Comparison of ENCODE assay signal across 19 cellular contexts in the genomic region with DNA sequence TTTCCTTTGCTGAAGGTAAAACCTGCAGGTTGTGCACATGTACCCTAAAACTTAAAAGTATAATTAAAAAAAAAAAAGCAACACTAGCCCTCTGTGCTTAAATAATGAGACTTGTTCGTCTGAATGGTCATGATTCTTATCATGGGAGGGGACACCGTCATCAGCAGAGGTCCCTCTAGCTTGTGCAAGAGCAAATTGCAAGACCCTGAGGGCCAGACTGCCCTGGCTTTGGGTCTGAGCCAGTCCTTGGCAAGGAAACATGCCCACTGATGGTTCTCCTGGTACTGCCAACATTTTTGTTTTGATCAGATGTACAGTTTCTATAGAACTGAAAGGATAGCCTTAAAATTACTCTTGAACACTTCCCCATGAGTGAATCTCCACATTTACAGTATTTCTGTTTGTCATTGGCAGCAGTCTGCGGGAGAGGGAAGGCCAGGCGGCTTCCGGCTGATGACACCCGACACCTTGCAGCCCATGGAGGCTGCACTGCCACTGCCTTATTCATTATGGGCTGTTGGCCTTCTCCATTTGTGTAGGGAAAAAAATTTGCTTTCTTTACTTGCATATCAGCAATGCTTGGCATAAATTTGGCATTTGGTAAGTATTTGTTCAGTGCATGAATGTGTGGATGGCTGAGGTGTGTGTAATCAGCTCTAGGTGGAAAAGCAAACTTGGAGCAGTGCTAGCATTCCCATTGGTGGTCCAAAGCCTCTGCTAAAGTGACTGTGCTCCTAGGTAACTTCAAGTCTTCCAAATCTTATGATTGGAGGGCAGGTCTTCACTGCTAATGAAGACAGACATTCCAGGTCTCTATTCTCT.
DNase-seq lines count a peak whose midpoint lies in the region; ATAC-seq and TF ChIP-seq lines count a peak whose summit lies in the region.
"Had no signal": no experiment of that assay in that cellular context is flagged by ENCODE, and none has a peak within 500 bp of the region (broad histone marks: within the 10 kb centered on the region; RNA-seq: fewer than 3 reads in every experiment).

No MANE protein-coding gene starts in this region.

- H3K9me3 Mint-ChIP-seq in neural progenitor cell, result peaks cover 3% of the 10 kb centered on the region
- no peaks in the 10 kb centered on the region for H3K9me3 Mint-ChIP-seq in T-cell
- H3K9me3 Mint-ChIP-seq: T-helper 2 cell treated with Interferon-gamma antibody and Interleukin-4, amounts not matched to agents 5 μg/mL and 100 μg/mL, for 36 hours had no signal

- DNase-seq in DMS79 treated with DMSO at 0.1 percent for 48 hours (lab: John Stamatoyannopoulos, UW), result peak; percentile 2
- DNase-seq in DMS79 (lab: John Stamatoyannopoulos, UW), result no peak
- peak; percentile 14 for DNase-seq in HT1080 (ENCODE audit: low read depth)
- DNase-seq in NCI-H510A treated with DMSO at 0.1 percent for 48 hours (lab: John Stamatoyannopoulos, UW), result peak; percentile 26
- DNase-seq in neural progenitor cell (ENCODE audit: low spot score), result peak; percentile 40
- DNase-seq in T-cell, result no peak
- DNase-seq: DMS153, MG63, NCI-H1105 treated with DMSO at 0.1 percent for 48 hours, NCI-H187 treated with DMSO at 0.1 percent for 48 hours, NCI-H446 treated with DMSO at 0.1 percent for 48 hours, RPMI8226 had no signal

- H3K4me3 ChIP-seq in neural progenitor cell, result no peak overlapping the region
- H3K4me3 ChIP-seq: BLaER1 treated with 17β-estradiol and CSF1 and Interleukin-3, amounts not matched to agents 10 nM and 100 nM; GM12878; MG63; SJCRH30 had no signal

- H3K9ac ChIP-seq in neural progenitor cell, result no peak overlapping the region
- H3K9ac ChIP-seq: BLaER1 treated with 17β-estradiol and CSF1 and Interleukin-3, amounts not matched to agents 10 nM and 100 nM; KMS-11 had no signal

- ATAC-seq in T-cell (replicated peaks in 1 of 4) (no peak), GM19035 (IDR thresholded peaks at IDR 0.05; ENCODE audit: unreplicated experiment) (no peak), HG02885 (IDR thresholded peaks at IDR 0.05; ENCODE audit: poor library complexity, unreplicated experiment) (no peak)
- ATAC-seq: GM12878 had no signal

- no peaks in the 10 kb centered on the region for H3K36me3 Mint-ChIP-seq in neural progenitor cell
- no peaks in the 10 kb centered on the region for H3K36me3 Mint-ChIP-seq in T-cell

- no peak for TF ChIP-seq CTCF in neural progenitor cell (IDR thresholded peaks at IDR 0.05)

- H3K27ac ChIP-seq in neural progenitor cell, result no peak overlapping the region
- H3K27ac ChIP-seq: BLaER1 treated with 17β-estradiol and CSF1 and Interleukin-3, amounts not matched to agents 10 nM and 100 nM; KMS-11; SJCRH30 had no signal

- H3K4me1 ChIP-seq in neural progenitor cell, result peaks cover 8% of the 10 kb centered on the region
- H3K4me1 ChIP-seq: SJCRH30 had no signal

- no peak overlapping the region for H3K4me2 ChIP-seq in neural progenitor cell
- H3K4me2 ChIP-seq: KMS-11 had no signal

- no peaks in the 10 kb centered on the region for H3K36me3 ChIP-seq in neural progenitor cell
- H3K36me3 ChIP-seq: BLaER1 treated with 17β-estradiol and CSF1 and Interleukin-3, amounts not matched to agents 10 nM and 100 nM; MG63; SJCRH30 had no signal

- POLR2A ChIA-PET in T-cell (lab: Charles Lee), result no interaction called here

- H3K9me3 ChIP-seq in neural progenitor cell (ENCODE audit: low read depth), result no peaks in the 10 kb centered on the region
- H3K9me3 ChIP-seq: BLaER1 treated with 17β-estradiol and CSF1 and Interleukin-3, amounts not matched to agents 10 nM and 100 nM; MG63; SJCRH30 had no signal

- peaks cover 12% of the 10 kb centered on the region for H3K27me3 Mint-ChIP-seq in neural progenitor cell (ENCODE audit: insufficient read depth, low read depth)
- H3K27me3 Mint-ChIP-seq in T-cell, result peaks cover 6 to 22% of the 10 kb centered on the region in 2 donors

- H3K4me1 Mint-ChIP-seq in neural progenitor cell (peaks cover 50% of the 10 kb centered on the region), T-cell (peaks cover 6 to 12% (median 11%) of the 10 kb centered on the region in 3 donors)

- CTCF ChIA-PET in T-cell (lab: Charles Lee), result interaction anchor here in 1 of 2 donors (0.7 kb wide), 1 partner anchor 322 kb away, joined by 3 read pairs; no protein-coding TSS in a partner anchor

- no peak overlapping the region for H3K27ac Mint-ChIP-seq in neural progenitor cell
- H3K27ac Mint-ChIP-seq in T-cell, result no peak overlapping the region
- H3K27ac Mint-ChIP-seq: T-helper 2 cell treated with Interferon-gamma antibody and Interleukin-4, amounts not matched to agents 5 μg/mL and 100 μg/mL, for 36 hours had no signal

- H3K27me3 ChIP-seq in neural progenitor cell, result peaks cover 34% of the 10 kb centered on the region
- H3K27me3 ChIP-seq: MG63 had no signal

- no peak overlapping the region for H3K4me3 Mint-ChIP-seq in neural progenitor cell
- no peak overlapping the region for H3K4me3 Mint-ChIP-seq in T-cell
- H3K4me3 Mint-ChIP-seq: T-helper 2 cell treated with Interferon-gamma antibody and Interleukin-4, amounts not matched to agents 5 μg/mL and 100 μg/mL, for 36 hours had no signal

- H2AFZ ChIP-seq in neural progenitor cell (replicated peaks), result no peak overlapping the region

- no peaks in the 10 kb centered on the region for H4K20me1 ChIP-seq in neural progenitor cell (ENCODE audit: low read depth)
- H4K20me1 ChIP-seq: BLaER1 treated with 17β-estradiol and CSF1 and Interleukin-3, amounts not matched to agents 10 nM and 100 nM had no signal

- no peaks in the 10 kb centered on the region for H3F3A ChIP-seq in neural progenitor cell (ENCODE audit: low read depth)

- H3K79me2 ChIP-seq in neural progenitor cell (ENCODE audit: low read depth), result no peaks in the 10 kb centered on the region

Comparison
In these comparisons a context has a peak if more than half of its experiments do, and no peak if none do; other contexts are left out.
1. DNase-seq: peak in DMS79 treated with DMSO at 0.1 percent for 48 hours (single experiment), HT1080 (single experiment), NCI-H510A treated with DMSO at 0.1 percent for 48 hours (single experiment) and neural progenitor cell (single experiment); none in DMS79 (single experiment) and T-cell (0 of 34).